ENCODE assay signal across 13 cellular contexts in the genomic region with DNA sequence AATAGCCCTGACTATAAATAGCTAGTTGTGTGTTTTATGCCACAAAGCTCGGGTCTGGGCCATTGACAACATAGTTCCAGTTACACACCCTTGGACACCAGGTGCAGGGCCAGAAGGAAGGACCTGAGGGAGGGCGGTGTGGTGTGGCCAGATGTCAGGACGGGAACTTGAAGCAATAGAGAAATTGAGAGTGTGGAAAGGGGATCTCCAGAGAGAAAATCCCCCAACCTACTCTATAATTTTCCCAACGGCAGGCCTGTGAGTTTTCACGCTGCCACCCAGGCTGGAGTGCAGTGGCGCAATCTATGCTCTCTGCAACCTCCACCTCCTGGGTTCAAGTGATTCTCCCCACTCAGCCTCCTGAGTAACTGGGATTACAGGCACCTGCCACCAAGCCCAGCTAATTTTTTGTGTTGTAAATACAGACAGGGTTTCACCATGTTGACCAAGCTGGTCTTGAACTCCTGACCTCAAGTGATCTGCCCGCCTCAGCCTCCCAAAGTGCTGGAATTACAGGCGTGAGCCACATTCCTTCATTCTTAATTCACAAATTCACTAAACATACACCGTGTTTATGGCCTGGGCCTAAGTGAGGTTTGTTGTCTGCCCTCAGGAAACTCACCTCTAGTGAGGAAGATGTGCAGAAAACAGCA.
DNase-seq lines count a peak whose midpoint lies in the region; ATAC-seq and TF ChIP-seq lines count a peak whose summit lies in the region.
"Had no signal": no experiment of that assay in that cellular context is flagged by ENCODE, and none has a peak within 500 bp of the region (broad histone marks: within the 10 kb centered on the region; RNA-seq: fewer than 3 reads in every experiment).

No MANE protein-coding gene starts in this region.

- H3K27ac Mint-ChIP-seq in CD14-positive monocyte (peak overlapping the region; percentile 45 to 85 (median 77)), chondrocyte (ENCODE audit: unreplicated experiment) (no peak overlapping the region)

- intact Hi-C loops in CD14-positive monocyte (cut with micrococcal nuclease), result no loop called here
- intact Hi-C loops in lower lobe of right lung (cut with DNase I), result no loop called here

- H3K36me3 Mint-ChIP-seq in CD14-positive monocyte (peaks cover 3 to 5% of the 10 kb centered on the region in 2 donors), chondrocyte (ENCODE audit: low read depth) (peaks cover 2% of the 10 kb centered on the region)

- H3K27me3 ChIP-seq in H7 (ENCODE audit: control insufficient read depth, insufficient read depth, low read length) (no peaks in the 10 kb centered on the region), lower lobe of right lung (ENCODE audit: low read depth) (no peaks in the 10 kb centered on the region)

- H3K36me3 ChIP-seq in H7 (replicated peaks; ENCODE audit: control insufficient read depth, insufficient read depth, low read length), result no peaks in the 10 kb centered on the region
- no peaks in the 10 kb centered on the region for H3K36me3 ChIP-seq in lower lobe of right lung

- H3K4me3 ChIP-seq in H7 (ENCODE audit: insufficient read depth, low read depth, low read length), result no peak overlapping the region
- no peak overlapping the region for H3K4me3 ChIP-seq in lower lobe of right lung

- H3K9me3 Mint-ChIP-seq in CD14-positive monocyte (peaks cover 0 to 2% (median 0%) of the 10 kb centered on the region in 7 donors), chondrocyte (ENCODE audit: low read depth) (peaks cover 5% of the 10 kb centered on the region)

- ATAC-seq in GM18907 (IDR thresholded peaks at IDR 0.05; ENCODE audit: unreplicated experiment) (peak; percentile 76), HG03196 (IDR thresholded peaks at IDR 0.05; ENCODE audit: unreplicated experiment) (peak; percentile 65), GM19452 (IDR thresholded peaks at IDR 0.05; ENCODE audit: unreplicated experiment) (no peak), lower lobe of right lung (no peak)

- no peak for DNase-seq in CD14-positive monocyte (ENCODE audit: low spot score)
- DNase-seq in chondrocyte (ENCODE audit: low spot score), result peak; percentile 24
- DNase-seq in AML-193 (lab: John Stamatoyannopoulos, UW), result no peak
- no peak for DNase-seq in H7
- DNase-seq in lower lobe of right lung, result no peak
- DNase-seq: activated CD8-positive, alpha-beta memory T cell treated with anti-CD3 and anti-CD28 coated beads, Interleukin-2, amount 50 U/mL, for 48 hours; islet precursor cell; NCI-H345; occipital lobe; stimulated activated CD4-positive, alpha-beta T cell treated with anti-CD3 and anti-CD28 coated beads, Interleukin-2, amount 100 ng/mL, for 24 hours had no signal

- H3K4me3 Mint-ChIP-seq in CD14-positive monocyte (peak overlapping the region in 1 of 2 donors; percentile 35), chondrocyte (ENCODE audit: unreplicated experiment) (no peak overlapping the region)

- no peaks in the 10 kb centered on the region for H3K9me3 ChIP-seq in lower lobe of right lung

- TF ChIP-seq CTCF in CD14-positive monocyte (IDR thresholded peaks at IDR 0.05) (no peak), chondrocyte (IDR thresholded peaks at IDR 0.05) (no peak), lower lobe of right lung (IDR thresholded peaks at IDR 0.05) (no peak)

- H3K4me1 Mint-ChIP-seq in CD14-positive monocyte, result peaks cover 57% of the 10 kb centered on the region
- H3K4me1 Mint-ChIP-seq in chondrocyte (ENCODE audit: low read depth), result peaks cover 30% of the 10 kb centered on the region

- H3K27me3 Mint-ChIP-seq in CD14-positive monocyte (ENCODE audit: low read depth in 3 of 3) (peaks cover 0 to 5% (median 1%) of the 10 kb centered on the region in 3 donors), chondrocyte (ENCODE audit: low read depth) (peaks cover 2% of the 10 kb centered on the region)

- peaks cover 15% of the 10 kb centered on the region for H3K4me1 ChIP-seq in lower lobe of right lung

- H3K27ac ChIP-seq in lower lobe of right lung, result no peak overlapping the region

Comparison
In these comparisons a context has a peak if more than half of its experiments do, and no peak if none do; other contexts are left out.
1. ATAC-seq: peak in GM18907 (single experiment) and HG03196 (single experiment); none in GM19452 (single experiment) and lower lobe of right lung (0 of 2).